In genomic region chr4:55949480-55949802, GRCh38 we compare ENCODE assay signal across 8 cellular contexts. TPM values are rescaled to one million over a fixed set of nuclear protein-coding genes. Genes with fewer than 3 reads are reported as not detected.
DNase-seq lines count a peak whose midpoint lies in the region; TF ChIP-seq lines count a peak whose summit lies in the region.

No MANE protein-coding gene starts in this region.

- no peaks in the 10 kb centered on the region for H3K9me3 Mint-ChIP-seq in Caco-2 (ENCODE audit: unreplicated experiment)

- TF ChIP-seq CTCF in Caco-2 (IDR thresholded peaks at IDR 0.05; ENCODE audit: insufficient read depth in 1 of 2, low read depth in 1 of 2, low read length in 1 of 2, severe bottlenecking in 1 of 2, unreplicated experiment in 1 of 2): no peak
- TF ChIP-seq CTCF in OCI-LY7 (conservative IDR thresholded peaks at IDR 0.05; ENCODE audit: low read length): no peak
- TF ChIP-seq CTCF in osteoblast (IDR thresholded peaks at IDR 0.05; ENCODE audit: extremely low read depth, low read depth, low read length): no peak

- BruUV-seq in Caco-2 (replicated peaks; lab: Mats Ljungman, UMichigan) (no TSS peak), OCI-LY7 (replicated peaks; lab: Mats Ljungman, UMichigan) (no TSS peak)

- intact Hi-C loops in Caco-2 (cut with micrococcal nuclease; ENCODE audit: unreplicated experiment): loop anchor here (1.0 to 2.0 kb wide), 3 partner anchors 100 to 595 kb away; partner anchors contain the start of gene AASDH
- intact Hi-C loops in OCI-LY7 (cut with micrococcal nuclease; ENCODE audit: unreplicated experiment): loop anchor here (2.0 to 5.0 kb wide), 5 partner anchors 97 to 958 kb away; partner anchors contain the start of genes AASDH, CLOCK, EXOC1 and PAICS

- no peaks in the 10 kb centered on the region for H3K9me3 ChIP-seq in Caco-2
- no peaks in the 10 kb centered on the region for H3K9me3 ChIP-seq in OCI-LY7 (ENCODE audit: low read length)
- no peaks in the 10 kb centered on the region for H3K9me3 ChIP-seq in endocrine pancreas (ENCODE audit: control insufficient read depth, low read length)
- no peaks in the 10 kb centered on the region for H3K9me3 ChIP-seq in osteoblast (ENCODE audit: low read depth, low read length)

- H3K27ac Mint-ChIP-seq in Caco-2 (ENCODE audit: unreplicated experiment): peak overlapping the region; percentile 93

- CTCF ChIA-PET in Caco-2 (lab: Charles Lee): interaction anchor here (0.6 to 1.5 kb wide), 8 partner anchors 16 to 486 kb away, joined by 3 to 9 read pairs (median 4); partner anchors contain the start of genes AASDH, PAICS and PPAT
- CTCF ChIA-PET in OCI-LY7 (lab: Charles Lee; ENCODE audit: unreplicated experiment): interaction anchor here (0.6 to 1.1 kb wide), 3 partner anchors 8 to 814 kb away, joined by 5 to 7 read pairs (median 5); no protein-coding TSS in a partner anchor

- peaks cover 16% of the 10 kb centered on the region for H3K4me1 Mint-ChIP-seq in Caco-2 (ENCODE audit: low read depth, unreplicated experiment)

- no peaks in the 10 kb centered on the region for H3K27me3 Mint-ChIP-seq in Caco-2 (ENCODE audit: insufficient read depth, unreplicated experiment)

- H2AFZ ChIP-seq in OCI-LY7 (ENCODE audit: low read length) (peak overlapping the region; percentile 56), osteoblast (ENCODE audit: low read length) (peak overlapping the region; percentile 70)

- H3K4me3 ChIP-seq in Caco-2 (ENCODE audit: low read depth, low read length) (peak overlapping the region; percentile 85), OCI-LY7 (ENCODE audit: low read depth, low read length, poor library complexity, severe bottlenecking) (peak overlapping the region; percentile 82), endocrine pancreas (ENCODE audit: control insufficient read depth, insufficient read depth, low read length) (peak overlapping the region; percentile 87), osteoblast (ENCODE audit: insufficient read depth, low read length) (peak overlapping the region; percentile 78)

- 0 out of 2 replicates have a peak, but pooled peaks cover 10% of the 10 kb centered on the region for H3K4me1 ChIP-seq in Caco-2
- H3K4me1 ChIP-seq in OCI-LY7 (ENCODE audit: insufficient read depth, low read length, poor library complexity, severe bottlenecking): peaks cover 53% of the 10 kb centered on the region
- H3K4me1 ChIP-seq in endocrine pancreas (ENCODE audit: control insufficient read depth, insufficient read depth, low read length): peaks cover 4% of the 10 kb centered on the region
- H3K4me1 ChIP-seq in osteoblast (ENCODE audit: insufficient read depth, low read length): peaks cover 24% of the 10 kb centered on the region

- H3K79me2 ChIP-seq in OCI-LY7 (ENCODE audit: insufficient read depth, low read depth, low read length) (peaks cover 41% of the 10 kb centered on the region), osteoblast (ENCODE audit: insufficient read depth, low read length) (peaks cover 44% of the 10 kb centered on the region)

- H3K27ac ChIP-seq in OCI-LY7 (ENCODE audit: low read depth, low read length, poor library complexity, severe bottlenecking) (peak overlapping the region; percentile 95), osteoblast (ENCODE audit: low read depth, low read length) (peak overlapping the region; percentile 92)

- H3K4me3 Mint-ChIP-seq in Caco-2 (ENCODE audit: unreplicated experiment): peak overlapping the region; percentile 90

- peaks cover 6% of the 10 kb centered on the region for H3K36me3 Mint-ChIP-seq in Caco-2 (ENCODE audit: insufficient read depth, unreplicated experiment)

- H3K9ac ChIP-seq in endocrine pancreas (ENCODE audit: control insufficient read depth, insufficient read depth, low read length): peak overlapping the region; percentile 70

- POLR2A ChIA-PET in Caco-2 (lab: Charles Lee) (interaction anchor here (0.6 to 2.1 kb wide), 3 partner anchors 340 to 486 kb away, joined by 3 to 9 read pairs (median 8); partner anchors contain the start of genes AASDH, PAICS and PPAT), OCI-LY7 (lab: Charles Lee) (interaction anchor here (0.6 to 3.0 kb wide), 6 partner anchors 10 to 1247 kb away, joined by 3 to 30 read pairs (median 5); partner anchors contain the start of genes AASDH, PAICS and PPAT)

- no peaks in the 10 kb centered on the region for H4K20me1 ChIP-seq in OCI-LY7 (ENCODE audit: insufficient read depth, low read length)
- no peaks in the 10 kb centered on the region for H4K20me1 ChIP-seq in osteoblast (ENCODE audit: insufficient read depth, low read length)

- H3K4me2 ChIP-seq in OCI-LY7 (ENCODE audit: low read length) (peak overlapping the region; percentile 81), osteoblast (ENCODE audit: insufficient read depth, low read length) (peak overlapping the region; percentile 93)

- DNase-seq in Caco-2 (no peak), OCI-LY7 (ENCODE audit: low spot score) (no peak), osteoblast (ENCODE audit: insufficient read length, low spot score, missing footprints) (no peak), NCI-H2196 (lab: John Stamatoyannopoulos, UW; ENCODE audit: unreplicated experiment) (no peak), SK-N-DZ (ENCODE audit: low spot score) (no peak), NCI-H2029 treated with DMSO at 0.1 percent for 48 hours (lab: John Stamatoyannopoulos, UW) (no peak), NK-92 (lab: John Stamatoyannopoulos, UW; ENCODE audit: unreplicated experiment) (no peak)

- no peaks in the 10 kb centered on the region for H3K9me2 ChIP-seq in OCI-LY7 (ENCODE audit: insufficient read depth, low read length)

- H3K36me3 ChIP-seq in Caco-2 (ENCODE audit: control insufficient read depth, insufficient read depth, low read length) (no peaks in the 10 kb centered on the region), OCI-LY7 (ENCODE audit: insufficient read depth, low read length) (peaks cover 31% of the 10 kb centered on the region), endocrine pancreas (ENCODE audit: control insufficient read depth, insufficient read depth, low read length) (no peaks in the 10 kb centered on the region), osteoblast (ENCODE audit: insufficient read depth, low read length) (peaks cover 13% of the 10 kb centered on the region)

- H3K27me3 ChIP-seq in Caco-2 (replicated peaks; ENCODE audit: control insufficient read depth, insufficient read depth, low read length) (no peaks in the 10 kb centered on the region), endocrine pancreas (ENCODE audit: control insufficient read depth, insufficient read depth, low read length) (no peaks in the 10 kb centered on the region), osteoblast (ENCODE audit: insufficient read depth, low read length) (no peaks in the 10 kb centered on the region)

RNA-seq across cellular contexts. Expression of gene CEP135, which starts 0.7 kb away (rescaled TPM):
- 10.5 and 11.3 TPM in 2 replicates for total RNA-seq in Caco-2 (2022)
- total RNA-seq in OCI-LY7 (2014; rRNA removed; shearing (Covaris generic)): 21.6 and 32.4 TPM in 2 replicates
- 32.7 and 41.4 TPM in 2 replicates for total RNA-seq in OCI-LY7 (2022)
- 10.1 and 10.3 TPM in 2 replicates for total RNA-seq in osteoblast
- 7.0 and 10.9 TPM in 2 replicates for polyA plus RNA-seq in SK-N-DZ (2014; cell fraction: cytosol; rRNA removed)
- 9.7 and 16.1 TPM in 2 replicates for polyA plus RNA-seq in SK-N-DZ (2014; cell fraction: nucleus; rRNA removed)
